Comparison of ENCODE assay signal across 9 cellular contexts in the genomic region with DNA sequence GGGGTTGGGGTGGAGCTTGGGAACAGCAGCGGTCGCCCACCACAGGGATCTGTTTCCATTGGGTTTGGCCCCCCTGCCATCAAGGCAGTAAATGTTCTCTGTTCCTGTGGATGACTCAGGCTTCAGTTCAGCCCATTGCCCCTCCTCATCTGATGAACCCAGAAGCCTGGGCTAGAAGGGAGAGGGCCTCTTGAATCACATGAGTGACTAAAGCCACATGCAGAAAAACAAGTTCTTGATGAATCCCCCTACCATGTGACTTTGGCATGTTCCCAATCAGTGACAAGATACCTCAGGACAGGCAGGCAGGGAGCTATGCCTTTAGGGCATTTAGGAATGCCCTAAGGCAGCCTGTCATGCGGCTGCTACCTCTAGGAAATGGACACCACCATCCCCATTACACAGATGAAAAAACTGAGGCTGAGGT. TPM values are rescaled to one million over a fixed set of nuclear protein-coding genes. Genes with fewer than 3 reads are reported as not detected.
A peak's percentile ranks its signal among the peaks of the same experiment; 100 is the strongest.
DNase-seq lines count a peak whose midpoint lies in the region; ATAC-seq, FAIRE-seq and TF ChIP-seq lines count a peak whose summit lies in the region.
"Had no signal": no experiment of that assay in that cellular context is flagged by ENCODE, and none has a peak within 500 bp of the region (broad histone marks: within the 10 kb centered on the region; RNA-seq: fewer than 3 reads in every experiment).

No MANE protein-coding gene starts in this region.

- H3K4me2 ChIP-seq in mesendoderm (ENCODE audit: low read length): no peak overlapping the region

- H2BK120ac ChIP-seq in mesendoderm (ENCODE audit: low read depth, low read length): no peak overlapping the region

- no peak overlapping the region for H2BK15ac ChIP-seq in mesendoderm (replicated peaks; ENCODE audit: low read depth)

- H3K23ac ChIP-seq in mesendoderm (ENCODE audit: low read length): no peak overlapping the region

- H2BK5ac ChIP-seq in mesendoderm (ENCODE audit: low read length): no peak overlapping the region

- TF ChIP-seq CTCF in bronchial epithelial cell (IDR thresholded peaks at IDR 0.05; ENCODE audit: insufficient read depth, low read length, severe bottlenecking): no peak

- no peak for DNase-seq in left ventricle myocardium superior
- no peak for DNase-seq in cardiac septum (ENCODE audit: low spot score)
- DNase-seq in bronchial epithelial cell (ENCODE audit: low read depth): peak; percentile 90
- DNase-seq in mesendoderm: peak; percentile 91
- DNase-seq in CD1c-positive myeloid dendritic cell (ENCODE audit: extremely low spot score): no peak
- DNase-seq in activated T-cell treated with anti-CD3 and anti-CD28 coated beads for 4 hours: no peak
- DNase-seq: cortex of kidney had no signal

- H3K56ac ChIP-seq in mesendoderm (ENCODE audit: low read length): no peak overlapping the region

- H3K79me2 ChIP-seq in mesendoderm (ENCODE audit: control insufficient read depth, insufficient read depth, low read length): peaks cover 52% of the 10 kb centered on the region

- peaks cover 32% of the 10 kb centered on the region for H3K79me1 ChIP-seq in mesendoderm (ENCODE audit: low read length)

- H3K27me3 ChIP-seq in bronchial epithelial cell (ENCODE audit: control insufficient read depth, insufficient read depth, low read length): no peaks in the 10 kb centered on the region
- no peaks in the 10 kb centered on the region for H3K27me3 ChIP-seq in mesendoderm (ENCODE audit: insufficient read depth, low read length, poor library complexity)

- H3K4me3 ChIP-seq in bronchial epithelial cell (ENCODE audit: low read depth, low read length) (no peak overlapping the region), mesendoderm (ENCODE audit: low read length) (no peak overlapping the region), urinary bladder (ENCODE audit: low read depth, low read length) (no peak overlapping the region)

- no peak overlapping the region for H4K5ac ChIP-seq in mesendoderm (ENCODE audit: low read length)

- H3K18ac ChIP-seq in mesendoderm (ENCODE audit: low read length): no peak overlapping the region

- H3K36me3 ChIP-seq in bronchial epithelial cell (ENCODE audit: control insufficient read depth, insufficient read depth, low read length) (peaks cover 5% of the 10 kb centered on the region), mesendoderm (ENCODE audit: control insufficient read depth, insufficient read depth, low read length) (no peaks in the 10 kb centered on the region), urinary bladder (ENCODE audit: insufficient read depth) (no peaks in the 10 kb centered on the region)

- H3K27ac ChIP-seq in mesendoderm (ENCODE audit: low read depth, low read length): no peak overlapping the region
- H3K27ac ChIP-seq in urinary bladder (ENCODE audit: low read depth): peak overlapping the region; percentile 38

- no peak overlapping the region for H3K9ac ChIP-seq in mesendoderm (ENCODE audit: low read length)

- H3K4me1 ChIP-seq in mesendoderm (ENCODE audit: control insufficient read depth, low read depth, low read length) (peaks cover 9% of the 10 kb centered on the region), urinary bladder (ENCODE audit: insufficient read depth) (no peaks in the 10 kb centered on the region)

- no peak for FAIRE-seq in bronchial epithelial cell (lab: Jason Lieb, UNC)

- H2AK5ac ChIP-seq in mesendoderm (ENCODE audit: low read length): no peak overlapping the region

- WGBS in mesendoderm (ENCODE audit: extremely low coverage, insufficient coverage, low lambda C conversion rate): no CpG with 5 or more reads among the region's 3 CpGs
- 55% methylated on average over 3 of the region's 3 CpGs for WGBS in urinary bladder

- intact Hi-C loops in left ventricle myocardium superior (cut with micrococcal nuclease) (no loop called here), cardiac septum (cut with DNase I) (loop anchor here (2.0 to 5.0 kb wide), 2 partner anchors 33 to 169 kb away; partner anchors contain the start of gene UBTD2)

- no peak overlapping the region for H4K8ac ChIP-seq in mesendoderm (ENCODE audit: low read depth, low read length)

- peak; percentile 4 for ATAC-seq in left ventricle myocardium superior
- ATAC-seq in HG03378 (IDR thresholded peaks at IDR 0.05; ENCODE audit: unreplicated experiment): no peak

- H3K4ac ChIP-seq in mesendoderm (ENCODE audit: low read depth, low read length): no peak overlapping the region

RNA-seq across cellular contexts. Expression of gene SH3PXD2B, which starts 2.5 kb away (rescaled TPM):
- total RNA-seq in left ventricle myocardium superior (5.0 TPM), cardiac septum (5.1 TPM), bronchial epithelial cell (10.0 and 15.1 TPM in 2 replicates), urinary bladder (24.3 TPM)
- polyA plus RNA-seq in mesendoderm (2013, experiment 1 of 2): 30.7 TPM
- 30.3 TPM for polyA plus RNA-seq in mesendoderm (2013, experiment 2 of 2)
- 39.4 TPM for polyA plus RNA-seq in urinary bladder

Comparison
In these comparisons a context has a peak if more than half of its experiments do, and no peak if none do; other contexts are left out.
1. DNase-seq: peak in bronchial epithelial cell (single experiment) and mesendoderm (single experiment); none in left ventricle myocardium superior (single experiment), cardiac septum (single experiment), CD1c-positive myeloid dendritic cell (single experiment) and activated T-cell treated with anti-CD3 and anti-CD28 coated beads for 4 hours (single experiment).